In genomic region chr14:70664698-70665447, GRCh38 we compare ENCODE assay signal across 9 cellular contexts. TPM values are rescaled to one million over a fixed set of nuclear protein-coding genes. Genes with fewer than 3 reads are reported as not detected.
DNase-seq lines count a peak whose midpoint lies in the region; ATAC-seq, FAIRE-seq and TF ChIP-seq lines count a peak whose summit lies in the region.
"Had no signal": no experiment of that assay in that cellular context is flagged by ENCODE, and none has a peak within 500 bp of the region (broad histone marks: within the 10 kb centered on the region; RNA-seq: fewer than 3 reads in every experiment).

No MANE protein-coding gene starts in this region.

- peak overlapping the region; percentile 17 for H3K4me3 ChIP-seq in OCI-LY1 (ENCODE audit: low read depth, low read length, poor library complexity, severe bottlenecking)
- no peak overlapping the region for H3K4me3 ChIP-seq in small intestine (ENCODE audit: low read depth in 1 of 2, low read length in 2 of 2)
- H3K4me3 ChIP-seq: tibial nerve had no signal

- H3K27ac Mint-ChIP-seq in naive B cell: peak overlapping the region; percentile 24 to 97 (median 91)

- no peaks in the 10 kb centered on the region for H3K27me3 ChIP-seq in OCI-LY1 (ENCODE audit: insufficient read depth, low read length)
- H3K27me3 ChIP-seq in small intestine (ENCODE audit: control insufficient read depth in 2 of 2, insufficient read depth in 2 of 2, low read length in 2 of 2): no peaks in the 10 kb centered on the region
- H3K27me3 ChIP-seq: tibial nerve had no signal

- H4K20me1 ChIP-seq in OCI-LY1 (ENCODE audit: insufficient read depth, low read length): no peaks in the 10 kb centered on the region

- H3K79me2 ChIP-seq in OCI-LY1 (ENCODE audit: insufficient read depth, low read length): 0 out of 2 replicates have a peak, but pooled peaks cover 2% of the 10 kb centered on the region

- H3K27ac ChIP-seq in OCI-LY1 (ENCODE audit: low read depth, low read length, poor library complexity, severe bottlenecking): peak overlapping the region; percentile 99
- peak overlapping the region in 1 of 2 donors; percentile 70 for H3K27ac ChIP-seq in small intestine (ENCODE audit: low read depth in 1 of 2, low read length in 1 of 2)

- peaks cover 0 to 2% (median 0%) of the 10 kb centered on the region in 7 donors for H3K9me3 Mint-ChIP-seq in naive B cell

- 67 to 73% (median 70%) methylated on average over 6 of the region's 6 CpGs for WGBS in small intestine, 3 donors

- peaks cover 8% of the 10 kb centered on the region for H3F3A ChIP-seq in OCI-LY1 (ENCODE audit: insufficient read depth, low read length)

- no peaks in the 10 kb centered on the region for H3K9me2 ChIP-seq in OCI-LY1 (ENCODE audit: low read depth, low read length)

- H3K9ac ChIP-seq in OCI-LY1 (ENCODE audit: low read length): peak overlapping the region; percentile 54

- DNase-seq in GM12892 (ENCODE audit: insufficient read length) (no peak), naive B cell (no peak), NCI-H446 (lab: John Stamatoyannopoulos, UW) (no peak), small intestine (no peak)
- DNase-seq in activated CD4-positive, alpha-beta T cell treated with anti-CD3 and anti-CD28 coated beads, Interleukin-2, amount 50 U/mL, for 1 hour: no peak

- no peak; the same call in 1 of the 2 replicates for TF ChIP-seq POLR2A in GM12892 (IDR thresholded peaks at IDR 0.05; ENCODE audit: low read depth, low read length)

- no peaks in the 10 kb centered on the region for H3K27me3 Mint-ChIP-seq in naive B cell

- H3K36me3 Mint-ChIP-seq in naive B cell: peaks cover 5 to 16% of the 10 kb centered on the region in 2 donors

- peaks cover 80 to 99% (median 96%) of the 10 kb centered on the region in 3 donors for H3K4me1 Mint-ChIP-seq in naive B cell

- peak; percentile 8 for ATAC-seq in GM21717 (IDR thresholded peaks at IDR 0.05; ENCODE audit: unreplicated experiment)
- ATAC-seq in naive B cell (ENCODE audit: low read depth in 2 of 2): peak; percentile 3 to 5
- ATAC-seq in SK-N-SH treated with all-trans-retinoic acid at 6 μM for 48 hours: no peak

- no peak overlapping the region for H2AFZ ChIP-seq in OCI-LY1 (ENCODE audit: low read length)

- peak overlapping the region; percentile 12 to 88 (median 78) for H3K4me3 Mint-ChIP-seq in naive B cell

- FAIRE-seq in GM12892 (lab: Jason Lieb, UNC) (peak; percentile 30), small intestine (lab: Jason Lieb, UNC) (no peak)

- H3K9me3 ChIP-seq in OCI-LY1 (ENCODE audit: low read length) (no peaks in the 10 kb centered on the region), small intestine (ENCODE audit: control insufficient read depth, low read depth) (no peaks in the 10 kb centered on the region)
- H3K9me3 ChIP-seq: tibial nerve had no signal

- H3K4me1 ChIP-seq in OCI-LY1 (ENCODE audit: insufficient read depth, low read length, severe bottlenecking) (peaks cover 98% of the 10 kb centered on the region), small intestine (ENCODE audit: control insufficient read depth in 2 of 2, insufficient read depth in 1 of 2, low read depth in 1 of 2, low read length in 1 of 2) (peaks cover 0 to 5% of the 10 kb centered on the region in 2 donors)

- no peak for TF ChIP-seq CTCF in OCI-LY1 (IDR thresholded peaks at IDR 0.05; ENCODE audit: low read length)

- H3K4me2 ChIP-seq in OCI-LY1 (ENCODE audit: low read length): peak overlapping the region; percentile 57

- peaks cover 25% of the 10 kb centered on the region; the same call in 1 of the 2 replicates for H3K36me3 ChIP-seq in OCI-LY1 (ENCODE audit: insufficient read depth, low read length)
- no peaks in the 10 kb centered on the region for H3K36me3 ChIP-seq in small intestine (ENCODE audit: control insufficient read depth in 2 of 2, insufficient read depth in 2 of 2, low read length in 2 of 2)
- H3K36me3 ChIP-seq: tibial nerve had no signal

TF ChIP-seq in SK-N-SH treated with all-trans-retinoic acid at 6 μM for 48 hours, 23 proteins besides CTCF, POLR2A, EP300 and RAD21:
- TF ChIP-seq CSRNP3 (CRISPR knock-in tag; IDR thresholded peaks at IDR 0.05): no peak

RNA-seq across cellular contexts. Expression of gene TTC9, which starts 23.2 kb away (rescaled TPM):
- 9.6 TPM for polyA plus RNA-seq in GM12892 (2012; ENCODE audit: missing spikeins)
- 10 to 100 TPM; 11.7 to 24.2 (median 18.0) TPM for polyA plus RNA-seq in naive B cell (ENCODE audit: low read depth in 6 of 6)
- polyA plus RNA-seq in small intestine: 1 to 10 TPM in 1 of 3 donors, under 1 TPM in 2; 0.22 to 2.0 (median 0.54) TPM

Comparison
In these comparisons a context has a peak if more than half of its experiments do, and no peak if none do; other contexts are left out.
1. RNA of gene TTC9, which starts 23.2 kb away (polyA plus RNA-seq): 11.7 to 24.2 TPM in naive B cell; 0.22 to 2.0 TPM in small intestine; every median in the first group is over 4 times any median in the second.